Comparison of ENCODE assay signal across 10 cellular contexts in the genomic region with DNA sequence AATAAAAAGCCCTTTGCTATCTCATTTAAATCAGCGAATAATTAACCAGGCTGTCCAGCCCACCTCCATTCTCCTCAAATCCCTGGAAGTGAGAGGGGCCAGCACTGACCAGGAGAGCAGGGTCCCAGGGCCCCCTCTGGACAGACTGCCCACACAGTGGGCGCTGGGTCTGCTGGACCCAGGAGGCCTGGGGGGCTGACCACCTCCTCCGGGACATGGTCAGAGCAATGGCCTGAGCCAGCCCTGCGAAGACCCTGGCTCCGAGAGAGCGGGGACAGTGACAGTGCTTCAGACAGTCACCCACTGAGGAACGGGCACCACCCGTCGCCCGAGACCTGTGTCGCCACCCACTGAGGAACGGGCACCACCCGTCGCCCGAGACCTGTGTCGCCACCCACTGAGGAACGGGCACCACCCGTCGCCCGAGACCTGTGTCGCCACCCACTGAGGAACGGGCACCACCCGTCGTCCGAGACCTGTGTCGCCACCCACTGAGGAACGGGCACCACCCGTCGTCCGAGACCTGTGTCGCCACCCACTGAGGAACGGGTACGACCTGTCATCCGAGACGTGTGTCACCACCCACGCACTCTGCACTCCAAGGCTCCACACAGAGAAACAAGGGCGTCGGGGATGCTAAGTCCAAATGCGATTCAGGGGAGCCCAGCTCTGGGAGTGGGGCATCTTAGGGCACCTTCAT. TPM values are rescaled to one million over a fixed set of nuclear protein-coding genes. Genes with fewer than 3 reads are reported as not detected.
A peak's percentile ranks its signal among the peaks of the same experiment; 100 is the strongest.
DNase-seq lines count a peak whose midpoint lies in the region; TF ChIP-seq lines count a peak whose summit lies in the region.
"Not testable (repeated sequence)": the region's sequence is repeated elsewhere in the genome, so short reads cannot be mapped to it uniquely, and the experiment has no call there.
"Had no signal": no experiment of that assay in that cellular context is flagged by ENCODE, and none has a peak within 500 bp of the region (broad histone marks: within the 10 kb centered on the region; RNA-seq: fewer than 3 reads in every experiment).

No MANE protein-coding gene starts in this region.

- not testable (repeated sequence) for H3K36me3 Mint-ChIP-seq in brain

- H3K4me3 Mint-ChIP-seq in brain: not testable (repeated sequence)

- H2BK15ac ChIP-seq in neuronal stem cell (ENCODE audit: low read length): not testable (repeated sequence)

- H3K14ac ChIP-seq in neuronal stem cell (ENCODE audit: low read length): not testable (repeated sequence)

- not testable (repeated sequence) for H3K9me3 Mint-ChIP-seq in brain

- CTCF ChIA-PET in HEK293 (lab: Yijun Ruan, JAX): interaction anchor here (0.7 kb wide), 1 partner anchor 441 kb away, joined by 3 read pairs; no protein-coding TSS in a partner anchor

- H3K4ac ChIP-seq in neuronal stem cell (ENCODE audit: low read length): not testable (repeated sequence)

- H3K27ac Mint-ChIP-seq in brain: peak overlapping the region in 4 of 5 experiments; percentile 17 to 90 (median 64)

- not testable (repeated sequence) for H3K79me1 ChIP-seq in neuronal stem cell (ENCODE audit: low read depth, low read length)

- H2AK5ac ChIP-seq in neuronal stem cell (ENCODE audit: low read depth, low read length): not testable (repeated sequence)

- not testable (repeated sequence) for H3K4me1 ChIP-seq in HEK293 (ENCODE audit: control insufficient read depth, insufficient read depth, low read length); neuronal stem cell (ENCODE audit: control insufficient read depth in 2 of 2, insufficient read depth in 1 of 2, low read depth in 1 of 2, low read length in 2 of 2)

- peaks cover 30% of the 10 kb centered on the region for H3K4me1 Mint-ChIP-seq in brain

- H3K9ac ChIP-seq in neuronal stem cell (ENCODE audit: low read depth, low read length, poor library complexity): not testable (repeated sequence)

- H3K4me2 ChIP-seq in neuronal stem cell (ENCODE audit: insufficient read depth, low read length, poor library complexity, severe bottlenecking): not testable (repeated sequence)

- not testable (repeated sequence) for TF ChIP-seq CTCF in HEK293 (tag by site-specific recombination; IDR thresholded peaks at IDR 0.05); VCaP (conservative IDR thresholded peaks at IDR 0.05); brain (conservative IDR thresholded peaks at IDR 0.05)

- H3K27ac ChIP-seq in HEK293 (ENCODE audit: extremely low read depth, low read depth, low read length); neuronal stem cell (replicated peaks; ENCODE audit: low read length): not testable (repeated sequence)
- peak overlapping the region; percentile 55 for H3K27ac ChIP-seq in VCaP

- H3K27me3 Mint-ChIP-seq in brain: not testable (repeated sequence)

- not testable (repeated sequence) for H3K36me3 ChIP-seq in HEK293 (ENCODE audit: control insufficient read depth in 2 of 2, insufficient read depth in 1 of 2, low read length in 2 of 2); neuronal stem cell (replicated peaks in 1 of 2; ENCODE audit: control insufficient read depth in 2 of 2, insufficient read depth in 2 of 2, low read length in 2 of 2)

- POLR2A ChIA-PET in HEK293 (lab: Yijun Ruan, JAX): not testable (repeated sequence)

- H3K4me3 ChIP-seq in HEK293 (ENCODE audit: low read depth, low read length); neuronal stem cell (ENCODE audit: low read length in 2 of 2): not testable (repeated sequence)

- H3K9me3 ChIP-seq in HEK293 (ENCODE audit: control insufficient read depth, insufficient read depth, low read depth, low read length); neuronal stem cell (replicated peaks in 1 of 2; ENCODE audit: control insufficient read depth in 2 of 2, insufficient read depth in 1 of 2, low read depth in 1 of 2, low read length in 2 of 2): not testable (repeated sequence)

- DNase-seq in neuronal stem cell (ENCODE audit: low spot score): not testable (repeated sequence)

- H2BK120ac ChIP-seq in neuronal stem cell (ENCODE audit: low read depth, low read length): not testable (repeated sequence)

- peak overlapping the region; percentile 31 for H3K18ac ChIP-seq in neuronal stem cell (ENCODE audit: low read length)

- H3K27me3 ChIP-seq in neuronal stem cell (ENCODE audit: control insufficient read depth in 3 of 3, insufficient read depth in 3 of 3, low read depth in 1 of 3, low read length in 3 of 3): peaks cover 0 to 46% (median 0%) of the 10 kb centered on the region in 3 experiments

- not testable (repeated sequence) for H2AFZ ChIP-seq in neuronal stem cell (ENCODE audit: low read length)

- WGBS in neuronal stem cell (ENCODE audit: extremely low coverage in 2 of 2, insufficient read length in 2 of 2, insufficient replicate concordance in 1 of 2), 2 donors: no CpG with 5 or more reads among the region's 39 CpGs

- not testable (repeated sequence) for H4K8ac ChIP-seq in neuronal stem cell (ENCODE audit: low read depth, low read length)

- not testable (repeated sequence) for H4K91ac ChIP-seq in neuronal stem cell (ENCODE audit: low read depth, low read length, poor library complexity)

- not testable (repeated sequence) for H2BK12ac ChIP-seq in neuronal stem cell (ENCODE audit: low read length)

- H2BK5ac ChIP-seq in neuronal stem cell (ENCODE audit: low read length): not testable (repeated sequence)

- H3K23ac ChIP-seq in neuronal stem cell (ENCODE audit: low read depth, low read length, poor library complexity): not testable (repeated sequence)

TF ChIP-seq in HEK293, 187 proteins besides CTCF, POLR2A, EP300 and RAD21:
- peak; percentile 5; the same call in 1 of the 2 replicates for TF ChIP-seq KLF1 (tag by site-specific recombination; IDR thresholded peaks at IDR 0.05)

RNA-seq across cellular contexts. Expression of gene TMEM179, which starts 32.4 kb away (rescaled TPM):
- polyA plus RNA-seq in brain (ENCODE audit: insufficient read depth, low read depth, low replicate concordance): 69.2 TPM
- polyA plus RNA-seq in neuronal stem cell (2013, experiment 1 of 2): 3.0 TPM
- polyA plus RNA-seq in neuronal stem cell (2013, experiment 2 of 2): 2.8 TPM
- polyA plus RNA-seq: CD14-positive monocyte; CD4-positive, alpha-beta memory T cell; CD4-positive, CD25-positive, alpha-beta regulatory T cell; CD8-positive, alpha-beta memory T cell; GM12878 had no signal

RNA-seq across cellular contexts. Expression of gene INF2, which starts 52.4 kb away (rescaled TPM):
- 84.0 TPM for polyA plus RNA-seq in brain (ENCODE audit: insufficient read depth, low read depth, low replicate concordance)
- 19.0 TPM for polyA plus RNA-seq in neuronal stem cell (2013, experiment 1 of 2)
- 19.6 TPM for polyA plus RNA-seq in neuronal stem cell (2013, experiment 2 of 2)

RNA-seq across cellular contexts. Expression of gene C14orf180, which starts 57.4 kb away (rescaled TPM):
- polyA plus RNA-seq in brain (ENCODE audit: insufficient read depth, low read depth, low replicate concordance): not detected
- not detected for polyA plus RNA-seq in neuronal stem cell (2013, experiment 1 of 2)
- not detected for polyA plus RNA-seq in neuronal stem cell (2013, experiment 2 of 2)
- polyA plus RNA-seq: AG04450; CD14-positive monocyte; CD4-positive, alpha-beta memory T cell; CD4-positive, CD25-positive, alpha-beta regulatory T cell; CD8-positive, alpha-beta memory T cell; GM12878 had no signal
